ENCODE assay signal across 15 cellular contexts in genomic region chr17:77854759-77855745, GRCh38.
DNase-seq lines count a peak whose midpoint lies in the region; ATAC-seq, FAIRE-seq and TF ChIP-seq lines count a peak whose summit lies in the region.
"Had no signal": no experiment of that assay in that cellular context is flagged by ENCODE, and none has a peak within 500 bp of the region (broad histone marks: within the 10 kb centered on the region; RNA-seq: fewer than 3 reads in every experiment).

No MANE protein-coding gene starts in this region.

- H3K4me2 ChIP-seq in K562 (ENCODE audit: insufficient read depth, low read length): no peak overlapping the region
- no peak overlapping the region for H3K4me2 ChIP-seq in osteoblast (ENCODE audit: insufficient read depth, low read length)

- H3K9ac ChIP-seq in K562 (ENCODE audit: insufficient read depth in 1 of 2, low read depth in 2 of 2, low read length in 2 of 2): 0 out of 4 replicates have a peak overlapping the region, but pooled peaks of 1 of the 2 experiments have one; percentile 28

- DNase-seq in left ventricle myocardium superior: peak; percentile 16
- DNase-seq in right cardiac atrium: no peak
- no peak for DNase-seq in K562 (ENCODE audit: extremely low read depth in 1 of 4, low spot score in 3 of 4)
- peak; percentile 66 for DNase-seq in osteoblast (ENCODE audit: insufficient read length, low spot score, missing footprints)
- no peak for DNase-seq in medulla oblongata (ENCODE audit: extremely low spot score)
- DNase-seq: ACHN; AML-193; CD4-positive, CD25-positive, alpha-beta regulatory T cell; NCI-H187; NCI-H446 treated with DMSO at 0.1 percent for 48 hours; PC-3 had no signal

- H3K9me1 ChIP-seq in K562 (ENCODE audit: control insufficient read depth, insufficient read depth, low read length): no peaks in the 10 kb centered on the region

- H3K27ac ChIP-seq in right cardiac atrium (ENCODE audit: low read length) (no peak overlapping the region), K562 (ENCODE audit: extremely low read depth, low read depth, low read length) (no peak overlapping the region), osteoblast (ENCODE audit: low read depth, low read length) (no peak overlapping the region)
- H3K27ac ChIP-seq: RWPE1 had no signal

- ATAC-seq in left ventricle myocardium superior (no peak), right cardiac atrium (no peak), K562 (no peak), HG03095 (IDR thresholded peaks at IDR 0.05; ENCODE audit: unreplicated experiment) (no peak), HG02973 (IDR thresholded peaks at IDR 0.05; ENCODE audit: unreplicated experiment) (no peak)
- ATAC-seq: PC-3 had no signal

- H3K4me3 ChIP-seq in right cardiac atrium (ENCODE audit: low read length) (no peak overlapping the region), K562 (no peak overlapping the region), osteoblast (ENCODE audit: insufficient read depth, low read length) (no peak overlapping the region)

- TF ChIP-seq CTCF in K562 (IDR thresholded peaks at IDR 0.05 in 2 of 3, conservative IDR thresholded peaks at IDR 0.05 in 1 of 3; ENCODE audit: insufficient read depth in 2 of 3, low read depth in 1 of 3, low read length in 3 of 3): no peak
- TF ChIP-seq CTCF in osteoblast (IDR thresholded peaks at IDR 0.05; ENCODE audit: extremely low read depth, low read depth, low read length): no peak

- TF ChIP-seq RAD21 in K562 (CRISPR knock-in tag; conservative IDR thresholded peaks at IDR 0.05 in 1 of 2, IDR thresholded peaks at IDR 0.05 in 1 of 2): no peak

- TF ChIP-seq EP300 in K562 (IDR thresholded peaks at IDR 0.05; ENCODE audit: low read length): no peak

- H2AFZ ChIP-seq in K562 (ENCODE audit: low read depth, low read length) (no peak overlapping the region), osteoblast (ENCODE audit: low read length) (no peak overlapping the region)

- H4K20me1 ChIP-seq in K562 (replicated peaks; ENCODE audit: control insufficient read depth, insufficient read depth, low read length) (peaks cover 3% of the 10 kb centered on the region; the same call in 1 of the 2 replicates), osteoblast (ENCODE audit: insufficient read depth, low read length) (no peaks in the 10 kb centered on the region)

- intact Hi-C loops in left ventricle myocardium superior (cut with micrococcal nuclease) (no loop called here), right cardiac atrium (cut with DNase I) (no loop called here), K562 (cut with micrococcal nuclease) (no loop called here)

- POLR2A ChIA-PET in K562 (lab: Yijun Ruan, JAX): no interaction called here

- H3K79me2 ChIP-seq in K562 (ENCODE audit: control insufficient read depth, insufficient read depth, low read length): no peaks in the 10 kb centered on the region
- H3K79me2 ChIP-seq in osteoblast (ENCODE audit: insufficient read depth, low read length): no peaks in the 10 kb centered on the region

- no peak for TF ChIP-seq POLR2A in K562 (conservative IDR thresholded peaks at IDR 0.05)

- H3K9me3 ChIP-seq in right cardiac atrium (ENCODE audit: control insufficient read depth, low read length) (no peaks in the 10 kb centered on the region), K562 (replicated peaks; ENCODE audit: control insufficient read depth, insufficient read depth, low read depth, low read length) (no peaks in the 10 kb centered on the region), osteoblast (ENCODE audit: low read depth, low read length) (no peaks in the 10 kb centered on the region)

- 91% methylated on average over 20 of the region's 20 CpGs for WGBS in right cardiac atrium
- WGBS in K562 (ENCODE audit: insufficient coverage, low coverage, missing lambda C conversion rate): 3% methylated on average over 20 of the region's 20 CpGs

- H3K27me3 ChIP-seq in right cardiac atrium (ENCODE audit: control insufficient read depth, insufficient read depth) (no peaks in the 10 kb centered on the region), K562 (ENCODE audit: control insufficient read depth in 2 of 2, insufficient read depth in 2 of 2, low read length in 2 of 2) (peaks cover 14 to 58% of the 10 kb centered on the region in 2 experiments; a peak in 3 of 5 replicates), osteoblast (ENCODE audit: insufficient read depth, low read length) (peaks cover 17% of the 10 kb centered on the region)

- CTCF ChIA-PET in K562 (lab: Yijun Ruan, JAX; ENCODE audit: low intra/inter-chr PET ratio): no interaction called here

- in situ Hi-C loops in K562 (cut with MboI): no loop called here

- no peak for FAIRE-seq in K562 (lab: Jason Lieb, UNC)
- FAIRE-seq: H54 had no signal

- H3K4me1 ChIP-seq in right cardiac atrium (ENCODE audit: control insufficient read depth, insufficient read depth, low read length) (no peaks in the 10 kb centered on the region), K562 (replicated peaks in 1 of 2; ENCODE audit: control insufficient read depth in 2 of 2, insufficient read depth in 2 of 2, low read length in 2 of 2) (peaks cover 0 to 12% of the 10 kb centered on the region in 2 experiments; a peak in 2 of 5 replicates), osteoblast (ENCODE audit: insufficient read depth, low read length) (no peaks in the 10 kb centered on the region)

- BruUV-seq in K562 (replicated peaks; lab: Mats Ljungman, UMichigan): no TSS peak

- H3K36me3 ChIP-seq in K562 (ENCODE audit: control insufficient read depth, insufficient read depth, low read length): no peaks in the 10 kb centered on the region
- no peaks in the 10 kb centered on the region for H3K36me3 ChIP-seq in osteoblast (ENCODE audit: insufficient read depth, low read length)

TF ChIP-seq in K562, 482 proteins besides CTCF, POLR2A, EP300 and RAD21:
- no peak for TF ChIP-seq AFF4 (CRISPR knock-in tag; IDR thresholded peaks at IDR 0.05)
- peak; percentile 55 for TF ChIP-seq NFIC (IDR thresholded peaks at IDR 0.05)

Comparison
In these comparisons a context has a peak if more than half of its experiments do, and no peak if none do; other contexts are left out.
1. DNase-seq: peak in left ventricle myocardium superior (single experiment) and osteoblast (single experiment); none in right cardiac atrium (0 of 3), K562 (0 of 4) and medulla oblongata (single experiment).